9 cellular contexts compared by ENCODE assay signal in the genomic region with DNA sequence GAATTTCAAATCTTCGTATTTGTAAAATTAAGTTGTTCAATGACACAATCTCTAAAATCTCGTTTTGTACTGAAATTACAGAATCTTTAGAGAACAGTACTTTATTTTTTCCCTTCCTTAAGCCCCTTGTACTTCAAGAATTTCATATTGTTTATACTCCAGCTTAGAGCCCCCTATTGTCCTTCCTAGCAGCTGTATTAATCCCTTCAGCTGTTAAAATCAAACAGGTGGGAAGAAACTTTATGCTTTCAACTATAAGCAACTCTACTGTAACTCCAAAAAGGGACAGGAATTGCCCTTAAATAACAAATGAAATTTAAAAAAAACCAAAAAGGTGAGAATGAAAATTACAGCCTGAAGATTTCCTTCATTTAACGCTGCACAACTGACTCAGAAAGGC. TPM values are rescaled to one million over a fixed set of nuclear protein-coding genes. Genes with fewer than 3 reads are reported as not detected.
DNase-seq lines count a peak whose midpoint lies in the region; ATAC-seq, FAIRE-seq and TF ChIP-seq lines count a peak whose summit lies in the region.
"Had no signal": no experiment of that assay in that cellular context is flagged by ENCODE, and none has a peak within 500 bp of the region (broad histone marks: within the 10 kb centered on the region; RNA-seq: fewer than 3 reads in every experiment).

No MANE protein-coding gene starts in this region.

- peaks cover 59% of the 10 kb centered on the region for H4K20me1 ChIP-seq in SK-N-SH (ENCODE audit: insufficient read depth)

- H3K36me3 ChIP-seq in SK-N-SH (replicated peaks in 1 of 2; ENCODE audit: control insufficient read depth in 1 of 2, insufficient read depth in 2 of 2, low read length in 1 of 2): peaks cover 38 to 45% of the 10 kb centered on the region in 2 experiments
- peaks cover 8 to 34% (median 30%) of the 10 kb centered on the region in 5 donors for H3K36me3 ChIP-seq in subcutaneous abdominal adipose tissue (ENCODE audit: control insufficient read depth in 5 of 5, insufficient read depth in 5 of 5, low read length in 5 of 5)

- H3K27me3 ChIP-seq in SK-N-SH (ENCODE audit: insufficient read depth) (no peaks in the 10 kb centered on the region), subcutaneous abdominal adipose tissue (ENCODE audit: control insufficient read depth in 5 of 5, insufficient read depth in 4 of 5, low read length in 5 of 5) (peaks cover 0 to 3% (median 0%) of the 10 kb centered on the region in 5 donors)

- POLR2A ChIA-PET in SK-N-SH (lab: Yijun Ruan, JAX): interaction anchor here (1.0 to 1.1 kb wide), 2 partner anchors 37 to 619 kb away, joined by 3 to 5 read pairs; partner anchors contain the start of gene PA2G4

- H3K4me1 ChIP-seq in SK-N-SH (ENCODE audit: control insufficient read depth in 1 of 2, insufficient read depth in 2 of 2, low read depth in 1 of 2, low read length in 1 of 2): peaks cover 29 to 30% of the 10 kb centered on the region in 2 experiments
- H3K4me1 ChIP-seq in subcutaneous abdominal adipose tissue (ENCODE audit: control insufficient read depth in 5 of 5, insufficient read depth in 5 of 5, low read length in 5 of 5): peaks cover 23 to 72% (median 63%) of the 10 kb centered on the region in 5 donors

- intact Hi-C loops in activated T-helper 2 cell treated with anti-CD3 and anti-CD28 coated beads, Interferon-gamma antibody, Interleukin-2, Interleukin-4, amounts not matched to agents 10 μg/mL and 5 μg/mL and 100 μg/mL, durations not matched to agents 14 hours and 24 hours and 36 hours (cut with micrococcal nuclease): no loop called here

- CTCF ChIA-PET in SK-N-SH (lab: Yijun Ruan, JAX): interaction anchor here (0.7 to 1.4 kb wide), 4 partner anchors 10 to 389 kb away, joined by 3 to 6 read pairs (median 4); no protein-coding TSS in a partner anchor

- peak overlapping the region; percentile 96 for H3K4me3 Mint-ChIP-seq in activated T-helper 2 cell treated with anti-CD3 and anti-CD28 coated beads, Interferon-gamma antibody, Interleukin-2, Interleukin-4, amounts not matched to agents 10 μg/mL and 5 μg/mL and 100 μg/mL, durations not matched to agents 14 hours and 24 hours and 36 hours (ENCODE audit: low read depth)
- H3K4me3 Mint-ChIP-seq in immature natural killer cell: peak overlapping the region; percentile 96 to 98 (median 97)

- FAIRE-seq in GM12892 (lab: Jason Lieb, UNC): no peak

- 37% methylated on average over 3 of the region's 3 CpGs for WGBS in SK-N-SH (ENCODE audit: low lambda C conversion rate)

- peaks cover 21% of the 10 kb centered on the region for H3F3A ChIP-seq in SK-N-SH (replicated peaks; ENCODE audit: insufficient read depth)

- H3K27ac ChIP-seq in SK-N-SH (ENCODE audit: low read depth in 2 of 2, low read length in 1 of 2) (no peak overlapping the region), subcutaneous abdominal adipose tissue (ENCODE audit: low read depth, low read length) (peak overlapping the region; percentile 99)

- no peaks in the 10 kb centered on the region for H3K9me3 Mint-ChIP-seq in activated T-helper 2 cell treated with anti-CD3 and anti-CD28 coated beads, Interferon-gamma antibody, Interleukin-2, Interleukin-4, amounts not matched to agents 10 μg/mL and 5 μg/mL and 100 μg/mL, durations not matched to agents 14 hours and 24 hours and 36 hours
- no peaks in the 10 kb centered on the region for H3K9me3 Mint-ChIP-seq in immature natural killer cell

- H3K9me3 ChIP-seq in SK-N-SH (no peaks in the 10 kb centered on the region), subcutaneous abdominal adipose tissue (ENCODE audit: control insufficient read depth in 5 of 5, low read length in 5 of 5) (no peaks in the 10 kb centered on the region)

- no peak for TF ChIP-seq CTCF in SK-N-SH (IDR thresholded peaks at IDR 0.05)

- H3K9ac ChIP-seq in SK-N-SH (peak overlapping the region; percentile 98), subcutaneous abdominal adipose tissue (ENCODE audit: low read length in 5 of 5) (peak overlapping the region in 4 of 5 donors; percentile 99 to 100 (median 100))

- H2AFZ ChIP-seq in SK-N-SH (ENCODE audit: low read depth): no peak overlapping the region

- peaks cover 84% of the 10 kb centered on the region for H3K36me3 Mint-ChIP-seq in activated T-helper 2 cell treated with anti-CD3 and anti-CD28 coated beads, Interferon-gamma antibody, Interleukin-2, Interleukin-4, amounts not matched to agents 10 μg/mL and 5 μg/mL and 100 μg/mL, durations not matched to agents 14 hours and 24 hours and 36 hours (ENCODE audit: low read depth)
- peaks cover 2 to 7% (median 3%) of the 10 kb centered on the region in 3 donors for H3K36me3 Mint-ChIP-seq in immature natural killer cell

- H3K9me2 ChIP-seq in SK-N-SH: no peaks in the 10 kb centered on the region

- no peaks in the 10 kb centered on the region for H3K27me3 Mint-ChIP-seq in activated T-helper 2 cell treated with anti-CD3 and anti-CD28 coated beads, Interferon-gamma antibody, Interleukin-2, Interleukin-4, amounts not matched to agents 10 μg/mL and 5 μg/mL and 100 μg/mL, durations not matched to agents 14 hours and 24 hours and 36 hours (ENCODE audit: low read depth)
- H3K27me3 Mint-ChIP-seq in immature natural killer cell (ENCODE audit: low read depth in 3 of 3): peaks cover 4 to 5% (median 4%) of the 10 kb centered on the region in 3 donors

- H3K27ac Mint-ChIP-seq in activated T-helper 2 cell treated with anti-CD3 and anti-CD28 coated beads, Interferon-gamma antibody, Interleukin-2, Interleukin-4, amounts not matched to agents 10 μg/mL and 5 μg/mL and 100 μg/mL, durations not matched to agents 14 hours and 24 hours and 36 hours: peak overlapping the region; percentile 31
- H3K27ac Mint-ChIP-seq in immature natural killer cell: peak overlapping the region; percentile 90 to 97 (median 96)

- H3K4me1 Mint-ChIP-seq in activated T-helper 2 cell treated with anti-CD3 and anti-CD28 coated beads, Interferon-gamma antibody, Interleukin-2, Interleukin-4, amounts not matched to agents 10 μg/mL and 5 μg/mL and 100 μg/mL, durations not matched to agents 14 hours and 24 hours and 36 hours (ENCODE audit: low read depth): peaks cover 55% of the 10 kb centered on the region
- H3K4me1 Mint-ChIP-seq in immature natural killer cell: peaks cover 78 to 79% of the 10 kb centered on the region in 2 donors

- no peak for TF ChIP-seq POLR2A in GM12892 (IDR thresholded peaks at IDR 0.05; ENCODE audit: low read depth, low read length)

- H3K4me2 ChIP-seq in SK-N-SH: peak overlapping the region; percentile 91

- ATAC-seq in SK-N-SH treated with all-trans-retinoic acid at 6 μM for 48 hours: no peak

- peaks cover 67% of the 10 kb centered on the region for H3K79me2 ChIP-seq in SK-N-SH (ENCODE audit: insufficient read depth)

- TF ChIP-seq EP300 in SK-N-SH (IDR thresholded peaks at IDR 0.05; ENCODE audit: borderline replicate concordance in 1 of 2, low read depth in 1 of 2, low read length in 1 of 2): no peak

- H3K4me3 ChIP-seq in SK-N-SH (ENCODE audit: low read depth in 2 of 2, low read length in 1 of 2) (peak overlapping the region; percentile 92 to 94), subcutaneous abdominal adipose tissue (ENCODE audit: low read depth in 1 of 5, low read length in 5 of 5) (peak overlapping the region; percentile 93 to 99 (median 99))

- DNase-seq in SK-N-SH: no peak
- DNase-seq in activated T-helper 2 cell treated with anti-CD3 and anti-CD28 coated beads, Interferon-gamma antibody, Interleukin-2, Interleukin-4, amounts not matched to agents 10 μg/mL and 5 μg/mL and 100 μg/mL, durations not matched to agents 14 hours and 24 hours and 36 hours (ENCODE audit: low spot score): no peak
- no peak for DNase-seq in immature natural killer cell
- DNase-seq in GOT3 (lab: John Stamatoyannopoulos, UW): no peak
- no peak for DNase-seq in germinal center (ENCODE audit: low spot score)
- DNase-seq in GM12892 (ENCODE audit: insufficient read length): no peak
- DNase-seq: T-helper 9 cell had no signal

- no peak for TF ChIP-seq RAD21 in SK-N-SH (IDR thresholded peaks at IDR 0.05; ENCODE audit: low read length)

TF ChIP-seq in SK-N-SH, 30 proteins besides CTCF, POLR2A, EP300 and RAD21 (continues in another document):
- no peak for TF ChIP-seq GATA2 (CRISPR knock-in tag; IDR thresholded peaks at IDR 0.05)

TF ChIP-seq in SK-N-SH treated with all-trans-retinoic acid at 6 μM for 48 hours, 23 proteins besides CTCF, POLR2A, EP300 and RAD21 (continues in another document):
- TF ChIP-seq ZFP3 (CRISPR knock-in tag; IDR thresholded peaks at IDR 0.05) (no peak), ZNF70 (CRISPR knock-in tag; IDR thresholded peaks at IDR 0.05) (no peak)

RNA-seq across cellular contexts. Expression of gene NACA, which starts 1.7 kb away (rescaled TPM):
- 523 and 644 TPM in 2 replicates for polyA plus RNA-seq in SK-N-SH (2012; rRNA removed)
- polyA plus RNA-seq in SK-N-SH (2012; cell fraction: cytosol; rRNA removed): 840 and 1,075 TPM in 2 replicates
- 157 and 212 TPM in 2 replicates for polyA plus RNA-seq in SK-N-SH (2012; cell fraction: nucleus; rRNA removed)
- 1,037 and 1,093 TPM in 2 replicates for total RNA-seq in activated T-helper 2 cell treated with anti-CD3 and anti-CD28 coated beads, Interferon-gamma antibody, Interleukin-2, Interleukin-4, amounts not matched to agents 10 μg/mL and 5 μg/mL and 100 μg/mL, durations not matched to agents 14 hours and 24 hours and 36 hours
- 100 to 1,000 TPM; 662 to 819 (median 747) TPM for polyA plus RNA-seq in immature natural killer cell
- 3,019 TPM for polyA plus RNA-seq in GM12892 (2012; ENCODE audit: missing spikeins)

RNA-seq across cellular contexts. Expression of gene PRIM1, which starts 28.8 kb away (rescaled TPM):
- polyA plus RNA-seq in SK-N-SH (2012; rRNA removed): 10.3 and 10.9 TPM in 2 replicates
- polyA plus RNA-seq in SK-N-SH (2012; cell fraction: cytosol; rRNA removed): 10.1 and 13.0 TPM in 2 replicates
- polyA plus RNA-seq in SK-N-SH (2012; cell fraction: nucleus; rRNA removed): 9.2 and 15.5 TPM in 2 replicates
- 59.4 and 63.9 TPM in 2 replicates for total RNA-seq in activated T-helper 2 cell treated with anti-CD3 and anti-CD28 coated beads, Interferon-gamma antibody, Interleukin-2, Interleukin-4, amounts not matched to agents 10 μg/mL and 5 μg/mL and 100 μg/mL, durations not matched to agents 14 hours and 24 hours and 36 hours
- polyA plus RNA-seq in immature natural killer cell: 10 to 100 TPM; 24.6 to 31.7 (median 27.4) TPM
- polyA plus RNA-seq in GM12892 (2012; ENCODE audit: missing spikeins): 48.3 TPM

RNA-seq across cellular contexts. Expression of gene PTGES3, which starts 35.3 kb away (rescaled TPM):
- 38.9 and 40.5 TPM in 2 replicates for polyA plus RNA-seq in SK-N-SH (2012; rRNA removed)
- 65.3 and 83.2 TPM in 2 replicates for polyA plus RNA-seq in SK-N-SH (2012; cell fraction: cytosol; rRNA removed)
- 12.5 and 25.3 TPM in 2 replicates for polyA plus RNA-seq in SK-N-SH (2012; cell fraction: nucleus; rRNA removed)
- 293 and 298 TPM in 2 replicates for total RNA-seq in activated T-helper 2 cell treated with anti-CD3 and anti-CD28 coated beads, Interferon-gamma antibody, Interleukin-2, Interleukin-4, amounts not matched to agents 10 μg/mL and 5 μg/mL and 100 μg/mL, durations not matched to agents 14 hours and 24 hours and 36 hours
- 100 to 1,000 TPM; 175 to 222 (median 180) TPM for polyA plus RNA-seq in immature natural killer cell
- 297 TPM for polyA plus RNA-seq in GM12892 (2012; ENCODE audit: missing spikeins)

RNA-seq across cellular contexts. Expression of gene HSD17B6, which starts 39.8 kb away (rescaled TPM):
- polyA plus RNA-seq in SK-N-SH (2012; rRNA removed) (1.2 and 1.5 TPM in 2 replicates), immature natural killer cell (1 to 10 TPM in 1 of 3 donors, not detected in 2; 1.1 TPM)
- polyA plus RNA-seq in SK-N-SH (2012; cell fraction: cytosol; rRNA removed): 1.0 and 1.4 TPM in 2 replicates
- polyA plus RNA-seq in SK-N-SH (2012; cell fraction: nucleus; rRNA removed): 0.39 and 0.61 TPM in 2 replicates
- total RNA-seq in activated T-helper 2 cell treated with anti-CD3 and anti-CD28 coated beads, Interferon-gamma antibody, Interleukin-2, Interleukin-4, amounts not matched to agents 10 μg/mL and 5 μg/mL and 100 μg/mL, durations not matched to agents 14 hours and 24 hours and 36 hours: 1.2 and 2.9 TPM in 2 replicates
- 0.91 TPM for polyA plus RNA-seq in GM12892 (2012; ENCODE audit: missing spikeins)
